In the genomic region with DNA sequence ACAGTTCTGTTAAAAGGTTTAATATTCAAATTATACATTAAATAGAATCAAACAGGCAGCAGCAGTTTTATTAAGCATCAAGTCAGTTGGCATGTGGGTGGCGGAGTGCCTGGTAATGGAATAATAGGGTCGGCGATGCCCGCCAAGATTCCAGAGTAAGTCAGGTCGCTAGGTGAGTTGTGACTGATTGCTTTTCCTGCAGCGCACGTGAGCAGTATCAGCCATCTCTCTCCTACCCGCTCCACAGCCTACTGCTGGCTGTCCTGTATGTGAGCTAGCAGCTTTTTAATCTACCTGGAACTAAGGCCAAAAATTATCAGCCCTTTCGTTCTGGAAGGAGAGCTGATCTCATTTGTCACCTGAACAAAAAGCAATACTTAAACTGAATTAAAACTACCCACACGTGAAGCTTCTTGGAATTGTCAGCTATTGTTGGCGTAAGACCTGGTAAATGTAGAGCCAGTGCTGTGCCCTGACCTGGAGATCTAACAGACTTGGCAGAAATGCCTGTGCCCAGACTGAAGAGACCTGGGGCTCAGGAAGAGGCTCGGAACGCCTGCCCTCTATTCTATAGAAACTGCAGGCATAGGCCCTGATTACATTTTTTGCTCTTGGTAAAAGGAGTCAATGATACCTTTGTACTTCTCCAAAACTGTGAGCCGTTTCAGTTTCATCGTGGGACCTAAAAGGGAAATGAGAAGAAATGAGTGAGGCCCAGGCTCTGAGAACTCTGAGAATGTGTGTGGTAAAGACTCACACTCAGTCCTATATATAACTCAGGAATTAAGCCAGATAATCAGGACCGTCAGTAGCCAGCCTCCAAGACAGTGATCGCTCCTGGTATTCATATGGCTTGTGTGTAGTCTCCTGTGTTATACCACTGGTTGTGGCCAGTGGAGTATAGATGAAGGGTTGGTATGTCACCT, we compare ENCODE assay signal across 9 cellular contexts. TPM values are rescaled to one million over a fixed set of nuclear protein-coding genes. Genes with fewer than 3 reads are reported as not detected.
A peak's percentile ranks its signal among the peaks of the same experiment; 100 is the strongest.
DNase-seq lines count a peak whose midpoint lies in the region; ATAC-seq and TF ChIP-seq lines count a peak whose summit lies in the region.
"Had no signal": no experiment of that assay in that cellular context is flagged by ENCODE, and none has a peak within 500 bp of the region (broad histone marks: within the 10 kb centered on the region; RNA-seq: fewer than 3 reads in every experiment).

No MANE protein-coding gene starts in this region.

- H3K9me3 Mint-ChIP-seq in CD14-positive monocyte: peaks cover 0 to 4% (median 0%) of the 10 kb centered on the region in 7 donors
- H3K9me3 Mint-ChIP-seq in activated T-helper 2 cell treated with anti-CD3 and anti-CD28 coated beads, Interferon-gamma antibody, Interleukin-2, Interleukin-4, amounts not matched to agents 10 μg/mL and 5 μg/mL and 100 μg/mL, durations not matched to agents 14 hours and 24 hours and 36 hours: no peaks in the 10 kb centered on the region

- DNase-seq in CD14-positive monocyte (ENCODE audit: low spot score) (no peak), AG08395 (ENCODE audit: low spot score) (no peak), LoVo (ENCODE audit: low spot score) (no peak)
- DNase-seq in activated T-helper 2 cell treated with anti-CD3 and anti-CD28 coated beads, Interferon-gamma antibody, Interleukin-2, Interleukin-4, amounts not matched to agents 10 μg/mL and 5 μg/mL and 100 μg/mL, durations not matched to agents 14 hours and 24 hours and 36 hours (ENCODE audit: low spot score): no peak
- no peak for DNase-seq in stimulated activated CD8-positive, alpha-beta memory T cell treated with anti-CD3 and anti-CD28 coated beads, Interleukin-4, amount 100 ng/mL, for 48 hours
- no peak for DNase-seq in activated T-cell treated with anti-CD3 and anti-CD28 coated beads, Interleukin-2, amount 50 U/mL, for 1 hour
- DNase-seq: activated CD4-positive, alpha-beta T cell treated with anti-CD3 and anti-CD28 coated beads, Interleukin-2, amount 50 U/mL, for 4 hours had no signal

- H3K27ac Mint-ChIP-seq in CD14-positive monocyte: peak overlapping the region; percentile 77 to 93 (median 87)
- H3K27ac Mint-ChIP-seq in activated T-helper 2 cell treated with anti-CD3 and anti-CD28 coated beads, Interferon-gamma antibody, Interleukin-2, Interleukin-4, amounts not matched to agents 10 μg/mL and 5 μg/mL and 100 μg/mL, durations not matched to agents 14 hours and 24 hours and 36 hours: peak overlapping the region; percentile 51

- intact Hi-C loops in CD14-positive monocyte (cut with micrococcal nuclease): no loop called here
- intact Hi-C loops in activated T-helper 2 cell treated with anti-CD3 and anti-CD28 coated beads, Interferon-gamma antibody, Interleukin-2, Interleukin-4, amounts not matched to agents 10 μg/mL and 5 μg/mL and 100 μg/mL, durations not matched to agents 14 hours and 24 hours and 36 hours (cut with micrococcal nuclease): no loop called here

- no peak for TF ChIP-seq CTCF in CD14-positive monocyte (IDR thresholded peaks at IDR 0.05)

- peaks cover 49% of the 10 kb centered on the region in 2 donors for H3K36me3 Mint-ChIP-seq in CD14-positive monocyte
- H3K36me3 Mint-ChIP-seq in activated T-helper 2 cell treated with anti-CD3 and anti-CD28 coated beads, Interferon-gamma antibody, Interleukin-2, Interleukin-4, amounts not matched to agents 10 μg/mL and 5 μg/mL and 100 μg/mL, durations not matched to agents 14 hours and 24 hours and 36 hours (ENCODE audit: low read depth): peaks cover 75% of the 10 kb centered on the region

- ATAC-seq in GM19397 (IDR thresholded peaks at IDR 0.05; ENCODE audit: unreplicated experiment) (peak; percentile 49), HG03097 (IDR thresholded peaks at IDR 0.05; ENCODE audit: low FRiP score, unreplicated experiment) (peak; percentile 48)

- peaks cover 0 to 3% (median 2%) of the 10 kb centered on the region in 3 donors for H3K27me3 Mint-ChIP-seq in CD14-positive monocyte (ENCODE audit: low read depth in 3 of 3)
- H3K27me3 Mint-ChIP-seq in activated T-helper 2 cell treated with anti-CD3 and anti-CD28 coated beads, Interferon-gamma antibody, Interleukin-2, Interleukin-4, amounts not matched to agents 10 μg/mL and 5 μg/mL and 100 μg/mL, durations not matched to agents 14 hours and 24 hours and 36 hours (ENCODE audit: low read depth): no peaks in the 10 kb centered on the region

- H3K4me1 Mint-ChIP-seq in CD14-positive monocyte: peaks cover 50% of the 10 kb centered on the region
- H3K4me1 Mint-ChIP-seq in activated T-helper 2 cell treated with anti-CD3 and anti-CD28 coated beads, Interferon-gamma antibody, Interleukin-2, Interleukin-4, amounts not matched to agents 10 μg/mL and 5 μg/mL and 100 μg/mL, durations not matched to agents 14 hours and 24 hours and 36 hours (ENCODE audit: low read depth): peaks cover 62% of the 10 kb centered on the region

- H3K4me3 Mint-ChIP-seq in CD14-positive monocyte: peak overlapping the region in 1 of 2 donors; percentile 46
- no peak overlapping the region for H3K4me3 Mint-ChIP-seq in activated T-helper 2 cell treated with anti-CD3 and anti-CD28 coated beads, Interferon-gamma antibody, Interleukin-2, Interleukin-4, amounts not matched to agents 10 μg/mL and 5 μg/mL and 100 μg/mL, durations not matched to agents 14 hours and 24 hours and 36 hours (ENCODE audit: low read depth)

RNA-seq across cellular contexts. Expression of a gene that starts 21.9 kb away (rescaled TPM):
- polyA plus RNA-seq in CD14-positive monocyte: 10 to 100 TPM; 74.0 to 85.0 TPM
- total RNA-seq in activated T-helper 2 cell treated with anti-CD3 and anti-CD28 coated beads, Interferon-gamma antibody, Interleukin-2, Interleukin-4, amounts not matched to agents 10 μg/mL and 5 μg/mL and 100 μg/mL, durations not matched to agents 14 hours and 24 hours and 36 hours: 132 and 152 TPM in 2 replicates

RNA-seq across cellular contexts. Expression of a gene that starts 39.9 kb away (rescaled TPM):
- polyA plus RNA-seq in CD14-positive monocyte: under 1 TPM; 0.51 to 0.75 TPM
- 1.8 and 2.2 TPM in 2 replicates for total RNA-seq in activated T-helper 2 cell treated with anti-CD3 and anti-CD28 coated beads, Interferon-gamma antibody, Interleukin-2, Interleukin-4, amounts not matched to agents 10 μg/mL and 5 μg/mL and 100 μg/mL, durations not matched to agents 14 hours and 24 hours and 36 hours
